ENCODE assay signal across 1 cellular context in genomic region chr5:138648841-138649240, GRCh38.
TF ChIP-seq lines count a peak whose summit lies in the region.

No MANE protein-coding gene starts in this region.

TF ChIP-seq in H1, 55 proteins besides CTCF, POLR2A, EP300 and RAD21:
- TF ChIP-seq JUN (IDR thresholded peaks at IDR 0.05; ENCODE audit: low read depth, low read length), result no peak
- TF ChIP-seq TBP (IDR thresholded peaks at IDR 0.05; ENCODE audit: low read depth, low read length), result no peak
- TF ChIP-seq RFX5 (IDR thresholded peaks at IDR 0.05; ENCODE audit: borderline replicate concordance, low read depth, low read length), result no peak
- TF ChIP-seq CREB1 (IDR thresholded peaks at IDR 0.05), result no peak
- TF ChIP-seq, protein P1, sequence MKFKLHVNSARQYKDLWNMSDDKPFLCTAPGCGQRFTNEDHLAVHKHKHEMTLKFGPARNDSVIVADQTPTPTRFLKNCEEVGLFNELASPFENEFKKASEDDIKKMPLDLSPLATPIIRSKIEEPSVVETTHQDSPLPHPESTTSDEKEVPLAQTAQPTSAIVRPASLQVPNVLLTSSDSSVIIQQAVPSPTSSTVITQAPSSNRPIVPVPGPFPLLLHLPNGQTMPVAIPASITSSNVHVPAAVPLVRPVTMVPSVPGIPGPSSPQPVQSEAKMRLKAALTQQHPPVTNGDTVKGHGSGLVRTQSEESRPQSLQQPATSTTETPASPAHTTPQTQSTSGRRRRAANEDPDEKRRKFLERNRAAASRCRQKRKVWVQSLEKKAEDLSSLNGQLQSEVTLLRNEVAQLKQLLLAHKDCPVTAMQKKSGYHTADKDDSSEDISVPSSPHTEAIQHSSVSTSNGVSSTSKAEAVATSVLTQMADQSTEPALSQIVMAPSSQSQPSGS (IDR thresholded peaks at IDR 0.05; ENCODE audit: low read length), result no peak
